Comparison of ENCODE assay signal across 15 cellular contexts in the genomic region with DNA sequence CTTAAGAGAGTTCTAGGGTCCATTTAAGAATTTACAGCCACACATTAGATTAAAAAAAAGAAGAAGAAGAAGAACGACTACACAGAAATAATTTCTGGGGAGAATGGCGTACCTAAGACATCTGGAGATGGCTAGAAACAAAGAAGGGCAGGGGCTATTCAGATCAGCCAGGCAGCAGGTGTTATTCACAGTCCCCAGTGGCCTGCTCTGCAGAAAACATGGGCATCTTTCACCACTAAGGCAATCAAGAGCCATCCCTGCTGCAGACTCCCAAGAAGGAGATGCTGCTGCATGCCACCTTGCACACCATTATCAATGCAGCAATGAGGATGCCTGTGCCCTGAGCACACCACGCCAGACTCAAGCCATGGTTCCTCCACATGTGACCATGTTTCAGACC. TPM values are rescaled to one million over a fixed set of nuclear protein-coding genes. Genes with fewer than 3 reads are reported as not detected.
DNase-seq lines count a peak whose midpoint lies in the region; ATAC-seq and TF ChIP-seq lines count a peak whose summit lies in the region.
"Had no signal": no experiment of that assay in that cellular context is flagged by ENCODE, and none has a peak within 500 bp of the region (broad histone marks: within the 10 kb centered on the region; RNA-seq: fewer than 3 reads in every experiment).

No MANE protein-coding gene starts in this region.

- H3K27me3 Mint-ChIP-seq in IgD-negative memory B cell, result no peaks in the 10 kb centered on the region
- no peaks in the 10 kb centered on the region for H3K27me3 Mint-ChIP-seq in naive B cell

- H3K27ac Mint-ChIP-seq in IgD-negative memory B cell (peak overlapping the region in 2 of 3 donors; percentile 33 to 77), naive B cell (peak overlapping the region in 4 of 6 donors; percentile 58 to 90 (median 76))
- H3K27ac Mint-ChIP-seq: CD4-positive, alpha-beta memory T cell had no signal

- no peaks in the 10 kb centered on the region for H3K9me2 ChIP-seq in hepatocyte (replicated peaks; ENCODE audit: insufficient read depth)

- H3K4me3 ChIP-seq in OCI-LY3 (ENCODE audit: low read length), result no peak overlapping the region
- no peak overlapping the region for H3K4me3 ChIP-seq in heart right ventricle
- no peak overlapping the region for H3K4me3 ChIP-seq in hepatocyte
- H3K4me3 ChIP-seq: HAP-1 had no signal

- intact Hi-C loops in heart right ventricle (cut with DNase I), result no loop called here

- DNase-seq in naive B cell (no peak), heart right ventricle (no peak), hepatocyte (ENCODE audit: low spot score) (no peak), kidney glomerular epithelial cell (lab: John Stamatoyannopoulos, UW) (no peak)
- no peak for DNase-seq in activated CD4-positive, alpha-beta T cell treated with anti-CD3 and anti-CD28 coated beads, Interleukin-2, amount 50 U/mL, for 1 hour
- DNase-seq: BE2C; CD4-positive, alpha-beta memory T cell; DMS79; EL; GOT3 had no signal

- no peak overlapping the region for H3K9ac ChIP-seq in OCI-LY3 (ENCODE audit: low read length)

- TF ChIP-seq CTCF in OCI-LY3 (IDR thresholded peaks at IDR 0.05; ENCODE audit: low read depth, low read length) (no peak), heart right ventricle (IDR thresholded peaks at IDR 0.05) (no peak), hepatocyte (IDR thresholded peaks at IDR 0.05; ENCODE audit: poor library complexity) (no peak)

- H3K4me3 Mint-ChIP-seq in IgD-negative memory B cell (peak overlapping the region in 3 of 4 donors; percentile 16 to 82 (median 59)), naive B cell (peak overlapping the region; percentile 29 to 82 (median 63))
- H3K4me3 Mint-ChIP-seq: CD4-positive, alpha-beta memory T cell had no signal

- H3K79me2 ChIP-seq in OCI-LY3 (ENCODE audit: low read length) (no peaks in the 10 kb centered on the region), hepatocyte (no peaks in the 10 kb centered on the region)

- H3K4me2 ChIP-seq in OCI-LY3 (ENCODE audit: low read length) (peak overlapping the region; percentile 59), hepatocyte (no peak overlapping the region)

- no peaks in the 10 kb centered on the region for H3K9me3 ChIP-seq in OCI-LY3 (ENCODE audit: insufficient read depth, low read length)
- H3K9me3 ChIP-seq in heart right ventricle, result peaks cover 0 to 4% (median 0%) of the 10 kb centered on the region in 11 donors
- H3K9me3 ChIP-seq in hepatocyte (ENCODE audit: low read depth), result no peaks in the 10 kb centered on the region
- H3K9me3 ChIP-seq: BE2C, HAP-1 had no signal

- no peaks in the 10 kb centered on the region for H3K27me3 ChIP-seq in OCI-LY3 (ENCODE audit: low read depth, low read length)
- H3K27me3 ChIP-seq in heart right ventricle, result no peaks in the 10 kb centered on the region
- no peaks in the 10 kb centered on the region for H3K27me3 ChIP-seq in hepatocyte
- H3K27me3 ChIP-seq: BE2C had no signal

- H3K36me3 ChIP-seq in OCI-LY3 (replicated peaks; ENCODE audit: low read depth, low read length) (peaks cover 3% of the 10 kb centered on the region), heart right ventricle (no peaks in the 10 kb centered on the region), hepatocyte (replicated peaks; ENCODE audit: insufficient read depth, low read depth) (no peaks in the 10 kb centered on the region)
- H3K36me3 ChIP-seq: BE2C, HAP-1 had no signal

- peaks cover 8% of the 10 kb centered on the region for H3K36me3 Mint-ChIP-seq in IgD-negative memory B cell
- peaks cover 18% of the 10 kb centered on the region in 2 donors for H3K36me3 Mint-ChIP-seq in naive B cell
- H3K36me3 Mint-ChIP-seq: CD4-positive, alpha-beta memory T cell had no signal

- peaks cover 0 to 4% (median 0%) of the 10 kb centered on the region in 3 donors for H3K9me3 Mint-ChIP-seq in IgD-negative memory B cell
- no peaks in the 10 kb centered on the region for H3K9me3 Mint-ChIP-seq in naive B cell

- H3K4me1 ChIP-seq in OCI-LY3 (ENCODE audit: low read length), result peaks cover 60% of the 10 kb centered on the region
- no peaks in the 10 kb centered on the region for H3K4me1 ChIP-seq in heart right ventricle
- H3K4me1 ChIP-seq in hepatocyte (ENCODE audit: insufficient read depth), result no peaks in the 10 kb centered on the region
- H3K4me1 ChIP-seq: BE2C, HAP-1 had no signal

- H2AFZ ChIP-seq in OCI-LY3 (ENCODE audit: low read depth, low read length) (no peak overlapping the region), hepatocyte (no peak overlapping the region)

- H3K4me1 Mint-ChIP-seq in IgD-negative memory B cell (peaks cover 71 to 77% (median 76%) of the 10 kb centered on the region in 3 donors), naive B cell (peaks cover 83 to 97% (median 91%) of the 10 kb centered on the region in 3 donors)
- H3K4me1 Mint-ChIP-seq: CD4-positive, alpha-beta memory T cell had no signal

- H4K20me1 ChIP-seq in OCI-LY3 (ENCODE audit: insufficient read depth, low read length) (no peaks in the 10 kb centered on the region), hepatocyte (ENCODE audit: insufficient read depth, poor library complexity, severe bottlenecking) (no peaks in the 10 kb centered on the region)

- peak overlapping the region; percentile 0; the same call in 1 of the 2 replicates for H3K27ac ChIP-seq in OCI-LY3 (ENCODE audit: low read length)
- no peak overlapping the region for H3K27ac ChIP-seq in heart right ventricle
- no peak overlapping the region for H3K27ac ChIP-seq in hepatocyte
- H3K27ac ChIP-seq: C4-2B had no signal

- 79% methylated on average over 3 of the region's 3 CpGs for WGBS in heart right ventricle, 2 donors
- WGBS in hepatocyte (ENCODE audit: low lambda C conversion rate, missing lambda C conversion rate), result 81% methylated on average over 3 of the region's 3 CpGs

- ATAC-seq in naive B cell (ENCODE audit: low read depth in 2 of 2) (no peak), heart right ventricle (no peak)

RNA-seq across cellular contexts. Expression of a gene that starts 7.9 kb away (rescaled TPM):
- polyA plus RNA-seq in IgD-negative memory B cell (52.3 TPM), naive B cell (ENCODE audit: low read depth in 6 of 6) (10 to 100 TPM; 26.1 to 98.4 (median 41.4) TPM), heart right ventricle (under 1 TPM in 1 of 2 donors, not detected in 1; 0.04 TPM), hepatocyte (not detected in 2 replicates)
- total RNA-seq in heart right ventricle (under 1 TPM in 1 of 10 donors, not detected in 9; 0.17 TPM), hepatocyte (0.13 TPM in 1 of 2 replicates, not detected in the other)
- total RNA-seq: CD4-positive, alpha-beta memory T cell; HT1080 had no signal

RNA-seq across cellular contexts. Expression of a gene that starts 35.1 kb away (rescaled TPM):
- polyA plus RNA-seq in IgD-negative memory B cell, result 141 TPM
- 100 to 1,000 TPM; 294 to 743 (median 458) TPM for polyA plus RNA-seq in naive B cell (ENCODE audit: low read depth in 6 of 6)
- total RNA-seq in heart right ventricle, result under 1 TPM in 1 of 10 donors, not detected in 9; 0.37 TPM
- polyA plus RNA-seq in heart right ventricle, result under 1 TPM in 1 of 2 donors, not detected in 1; 0.03 TPM
- not detected in 2 replicates for total RNA-seq in hepatocyte
- not detected in 2 replicates for polyA plus RNA-seq in hepatocyte
- total RNA-seq: CD4-positive, alpha-beta memory T cell; HT1080 had no signal

RNA-seq across cellular contexts. Expression of a gene that starts 56.8 kb away (rescaled TPM):
- not detected for polyA plus RNA-seq in IgD-negative memory B cell
- not detected for polyA plus RNA-seq in naive B cell (ENCODE audit: low read depth in 6 of 6)
- 1 to 10 TPM in 4 of 10 donors, under 1 TPM in 3, not detected in 3; 0.23 to 4.8 (median 1.6) TPM for total RNA-seq in heart right ventricle
- polyA plus RNA-seq in heart right ventricle, result 1 to 10 TPM in 1 of 2 donors, under 1 TPM in 1; 0.01 to 2.1 TPM
- not detected in 2 replicates for total RNA-seq in hepatocyte
- polyA plus RNA-seq in hepatocyte, result not detected in 2 replicates
- total RNA-seq: CD4-positive, alpha-beta memory T cell; HT1080 had no signal
- polyA plus RNA-seq: CD4-positive, alpha-beta memory T cell had no signal

Comparison
In these comparisons a context has a peak if more than half of its experiments do, and no peak if none do; other contexts are left out.
1. RNA of a gene that starts 7.9 kb away (polyA plus RNA-seq): 52.3 TPM in IgD-negative memory B cell (single experiment) and 26.1 to 98.4 TPM in naive B cell; 0.04 TPM in heart right ventricle and not detected in hepatocyte; every median in the first group is over 10 times any median in the second.
2. RNA of a gene that starts 35.1 kb away (polyA plus RNA-seq): 294 to 743 TPM in naive B cell and 141 TPM in IgD-negative memory B cell (single experiment); 0.03 TPM in heart right ventricle and not detected in hepatocyte; every median in the first group is over 100 times any median in the second.